ENCODE assay signal across 17 cellular contexts in the genomic region with DNA sequence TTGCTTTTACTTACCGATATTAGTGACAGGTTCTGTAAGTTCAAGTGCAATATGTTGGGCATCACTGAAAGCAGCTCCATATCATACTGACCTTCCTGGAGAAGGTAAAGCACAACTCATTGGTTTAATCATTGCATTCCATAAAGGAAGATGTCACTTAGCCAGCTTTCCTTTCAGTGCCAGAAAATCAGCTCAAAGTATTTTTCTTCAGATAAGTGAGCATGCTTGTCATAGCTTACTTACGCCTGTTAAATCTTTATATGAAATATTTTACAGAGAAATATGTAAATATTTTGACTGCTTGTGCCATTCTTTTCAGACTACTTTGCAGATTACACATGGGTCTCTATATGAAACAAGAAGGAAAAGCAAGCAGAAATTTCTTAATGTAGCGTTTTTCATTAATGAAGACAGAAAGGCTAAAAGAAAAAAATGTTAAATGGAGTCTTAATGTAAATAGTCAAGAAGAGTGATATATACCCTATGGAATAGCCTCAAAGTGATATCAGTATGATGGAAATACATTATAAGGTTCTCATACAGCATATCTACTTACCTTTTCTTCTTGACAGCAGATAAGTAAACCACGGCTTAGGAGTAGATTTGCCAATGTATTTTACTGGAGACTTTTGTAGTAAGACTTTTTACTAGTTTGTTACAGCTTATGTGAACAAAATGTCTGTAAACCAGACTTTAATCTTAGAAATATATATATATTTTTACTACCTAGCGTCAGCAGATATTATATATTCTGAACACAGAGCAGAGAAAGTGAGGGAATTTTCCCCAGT.
DNase-seq lines count a peak whose midpoint lies in the region; ATAC-seq, FAIRE-seq and TF ChIP-seq lines count a peak whose summit lies in the region.
"Had no signal": no experiment of that assay in that cellular context is flagged by ENCODE, and none has a peak within 500 bp of the region (broad histone marks: within the 10 kb centered on the region; RNA-seq: fewer than 3 reads in every experiment).

No MANE protein-coding gene starts in this region.

- CTCF ChIA-PET in A549 (lab: Yijun Ruan, JAX) = interaction anchor here (1.0 to 2.5 kb wide), 5 partner anchors 190 to 1059 kb away, joined by 3 to 7 read pairs (median 4); no protein-coding TSS in a partner anchor

- TF ChIP-seq EP300 in A549 (IDR thresholded peaks at IDR 0.05) = peak; percentile 76 to 87; a peak in 4 of 5 replicates

- no peak for FAIRE-seq in A549 (lab: Jason Lieb, UNC)

- peak overlapping the region; percentile 64 for H3K4me3 Mint-ChIP-seq in HFFc6
- H3K4me3 Mint-ChIP-seq in type B pancreatic cell = no peak overlapping the region
- H3K4me3 Mint-ChIP-seq: activated CD4-positive, alpha-beta T cell treated with anti-CD3 and anti-CD28 coated beads, Interleukin-2, amount 10 ng/mL, durations not matched to agents 7 days and 5 days; activated T-cell treated with anti-CD3 and anti-CD28 coated beads, Interleukin-2, amount 50 U/mL, for 72 hours; nephron progenitor cell had no signal

- TF ChIP-seq RAD21 in A549 (conservative IDR thresholded peaks at IDR 0.05 in 1 of 2, IDR thresholded peaks at IDR 0.05 in 1 of 2) = peak; percentile 31 to 40; a peak in 3 of 5 replicates

- no peak for TF ChIP-seq CTCF in A549 (IDR thresholded peaks at IDR 0.05)
- no peak for TF ChIP-seq CTCF in HFFc6 (IDR thresholded peaks at IDR 0.05)
- no peak for TF ChIP-seq CTCF in astrocyte of the cerebellum (IDR thresholded peaks at IDR 0.05; ENCODE audit: low read depth, low read length, missing control alignments)
- no peak for TF ChIP-seq CTCF in type B pancreatic cell (conservative IDR thresholded peaks at IDR 0.05)

- H3K36me3 Mint-ChIP-seq in HFFc6 (ENCODE audit: low read depth) (peaks cover 12% of the 10 kb centered on the region; the same call in 1 of the 2 replicates), type B pancreatic cell (no peaks in the 10 kb centered on the region)

- H3K27ac Mint-ChIP-seq in HFFc6 (peak overlapping the region; percentile 86), type B pancreatic cell (no peak overlapping the region)
- H3K27ac Mint-ChIP-seq: activated CD4-positive, alpha-beta T cell treated with anti-CD3 and anti-CD28 coated beads, Interleukin-2, amount 10 ng/mL, durations not matched to agents 7 days and 5 days; activated T-cell treated with anti-CD3 and anti-CD28 coated beads, Interleukin-2, amount 50 U/mL, for 72 hours; nephron progenitor cell had no signal

- peak; percentile 59 to 90; a peak in 4 of 6 replicates for ATAC-seq in A549
- ATAC-seq: activated T-cell treated with anti-CD3 and anti-CD28 coated beads, Interleukin-2, amount 50 U/mL, for 72 hours; left lobe of liver had no signal

- WGBS in A549 (ENCODE audit: missing lambda C conversion rate) = 23% methylated on average over 5 of the region's 5 CpGs

- H3K4me1 Mint-ChIP-seq in HFFc6 (ENCODE audit: low read depth) (peaks cover 99% of the 10 kb centered on the region), type B pancreatic cell (ENCODE audit: unreplicated experiment) (peaks cover 8% of the 10 kb centered on the region)
- H3K4me1 Mint-ChIP-seq: activated CD4-positive, alpha-beta T cell treated with anti-CD3 and anti-CD28 coated beads, Interleukin-2, amount 10 ng/mL, durations not matched to agents 7 days and 5 days; nephron progenitor cell had no signal

- POLR2A ChIA-PET in A549 (lab: Yijun Ruan, JAX) = interaction anchor here (1.2 to 1.6 kb wide), 3 partner anchors 191 to 1058 kb away, joined by 3 to 4 read pairs (median 4); a partner anchor contains a TSS

- intact Hi-C loops in posterior vena cava (cut with DNase I) = loop anchor here in 1 of 2 donors (5.0 kb wide), 1 partner anchor 1521 kb away; no protein-coding TSS in a partner anchor

- H3K27ac ChIP-seq in A549 = peak overlapping the region; percentile 83 to 88
- H3K27ac ChIP-seq: skin epidermis had no signal

- H3K9me3 Mint-ChIP-seq in HFFc6 (no peaks in the 10 kb centered on the region), type B pancreatic cell (peaks cover 5% of the 10 kb centered on the region)
- H3K9me3 Mint-ChIP-seq: nephron progenitor cell had no signal

- H3K4me3 ChIP-seq in A549 (peak overlapping the region; percentile 19; the same call in 1 of the 3 replicates), astrocyte of the cerebellum (ENCODE audit: low read depth, low read length) (no peak overlapping the region)
- H3K4me3 ChIP-seq: skin epidermis had no signal

- peak overlapping the region; percentile 73 for H3K4me2 ChIP-seq in A549

- TF ChIP-seq POLR2A in A549 (IDR thresholded peaks at IDR 0.05; ENCODE audit: low read length) = no peak

- DNase-seq in A549 (ENCODE audit: low read depth in 1 of 2, low spot score in 1 of 2) (peak; percentile 36 to 85), HFFc6 (peak; percentile 70), astrocyte of the cerebellum (ENCODE audit: low read depth) (peak; percentile 49), hepatic stellate cell (ENCODE audit: low spot score) (peak; percentile 40), type B pancreatic cell (ENCODE audit: extremely low spot score, unreplicated experiment) (no peak), OCI-M1 (lab: John Stamatoyannopoulos, UW) (no peak), retina (no peak), posterior vena cava (ENCODE audit: low spot score) (no peak)
- DNase-seq: activated CD4-positive, alpha-beta T cell treated with anti-CD3 and anti-CD28 coated beads, Interleukin-2, amount 10 ng/mL, durations not matched to agents 7 days and 5 days; activated T-cell treated with anti-CD3 and anti-CD28 coated beads, Interleukin-2, amount 50 U/mL, for 72 hours; aorta; effector memory CD4-positive, alpha-beta T cell; NCI-H1105; NCI-H526; nephron progenitor cell had no signal

- H3K9me3 ChIP-seq in A549 = peaks cover 8% of the 10 kb centered on the region; the same call in 1 of the 3 replicates

- H3K27me3 Mint-ChIP-seq in HFFc6 (ENCODE audit: insufficient read depth) (no peaks in the 10 kb centered on the region), type B pancreatic cell (no peaks in the 10 kb centered on the region)
- H3K27me3 Mint-ChIP-seq: activated CD4-positive, alpha-beta T cell treated with anti-CD3 and anti-CD28 coated beads, Interleukin-2, amount 10 ng/mL, durations not matched to agents 7 days and 5 days had no signal

- in situ Hi-C loops in astrocyte of the cerebellum (cut with HindIII; ENCODE audit: low sequenced_read_pairs) = no loop called here

- peaks cover 35% of the 10 kb centered on the region for H3K4me1 ChIP-seq in A549

TF ChIP-seq in A549, 52 proteins besides CTCF, POLR2A, EP300 and RAD21:
- TF ChIP-seq NFE2L2 (conservative IDR thresholded peaks at IDR 0.05; ENCODE audit: low read length) (no peak), FOSL2 (IDR thresholded peaks at IDR 0.05) (no peak), FOSL2 (CRISPR knock-in tag; IDR thresholded peaks at IDR 0.05) (peak; percentile 69), NR3C1 (IDR thresholded peaks at IDR 0.05) (no peak), CEBPB (IDR thresholded peaks at IDR 0.05) (peak in 1 of 2 experiments; percentile 75; a peak in 2 of 4 replicates), RFX5 (IDR thresholded peaks at IDR 0.05) (no peak), GATA3 (IDR thresholded peaks at IDR 0.05; ENCODE audit: borderline replicate concordance) (peak; percentile 96), JUN (IDR thresholded peaks at IDR 0.05) (peak in 1 of 2 experiments; percentile 37; a peak in 1 of 5 replicates), JUNB (IDR thresholded peaks at IDR 0.05) (peak; percentile 82)
- TF ChIP-seq, protein P1, sequence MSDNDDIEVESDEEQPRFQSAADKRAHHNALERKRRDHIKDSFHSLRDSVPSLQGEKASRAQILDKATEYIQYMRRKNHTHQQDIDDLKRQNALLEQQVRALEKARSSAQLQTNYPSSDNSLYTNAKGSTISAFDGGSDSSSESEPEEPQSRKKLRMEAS (IDR thresholded peaks at IDR 0.05) = peak; percentile 46; the same call in 1 of the 2 replicates
- TF ChIP-seq, protein P2, sequence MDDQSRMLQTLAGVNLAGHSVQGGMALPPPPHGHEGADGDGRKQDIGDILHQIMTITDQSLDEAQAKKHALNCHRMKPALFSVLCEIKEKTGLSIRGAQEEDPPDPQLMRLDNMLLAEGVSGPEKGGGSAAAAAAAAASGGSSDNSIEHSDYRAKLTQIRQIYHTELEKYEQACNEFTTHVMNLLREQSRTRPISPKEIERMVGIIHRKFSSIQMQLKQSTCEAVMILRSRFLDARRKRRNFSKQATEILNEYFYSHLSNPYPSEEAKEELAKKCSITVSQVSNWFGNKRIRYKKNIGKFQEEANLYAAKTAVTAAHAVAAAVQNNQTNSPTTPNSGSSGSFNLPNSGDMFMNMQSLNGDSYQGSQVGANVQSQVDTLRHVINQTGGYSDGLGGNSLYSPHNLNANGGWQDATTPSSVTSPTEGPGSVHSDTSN (IDR thresholded peaks at IDR 0.05) = 0 out of 2 replicates have a peak, but pooled peaks have one; percentile 24
- TF ChIP-seq, protein P3, sequence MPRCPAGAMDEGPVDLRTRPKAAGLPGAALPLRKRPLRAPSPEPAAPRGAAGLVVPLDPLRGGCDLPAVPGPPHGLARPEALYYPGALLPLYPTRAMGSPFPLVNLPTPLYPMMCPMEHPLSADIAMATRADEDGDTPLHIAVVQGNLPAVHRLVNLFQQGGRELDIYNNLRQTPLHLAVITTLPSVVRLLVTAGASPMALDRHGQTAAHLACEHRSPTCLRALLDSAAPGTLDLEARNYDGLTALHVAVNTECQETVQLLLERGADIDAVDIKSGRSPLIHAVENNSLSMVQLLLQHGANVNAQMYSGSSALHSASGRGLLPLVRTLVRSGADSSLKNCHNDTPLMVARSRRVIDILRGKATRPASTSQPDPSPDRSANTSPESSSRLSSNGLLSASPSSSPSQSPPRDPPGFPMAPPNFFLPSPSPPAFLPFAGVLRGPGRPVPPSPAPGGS (IDR thresholded peaks at IDR 0.05) = 0 out of 3 replicates have a peak, but pooled peaks have one; percentile 38

Comparison
In these comparisons a context has a peak if more than half of its experiments do, and no peak if none do; other contexts are left out.
1. DNase-seq: peak in A549 (2 of 2), HFFc6 (single experiment), astrocyte of the cerebellum (single experiment) and hepatic stellate cell (single experiment); none in type B pancreatic cell (single experiment), OCI-M1 (single experiment), retina (single experiment) and posterior vena cava (single experiment).